ENCODE assay signal across 28 cellular contexts in genomic region chr17:27318633-27319032, GRCh38. TPM values are rescaled to one million over a fixed set of nuclear protein-coding genes. Genes with fewer than 3 reads are reported as not detected.
DNase-seq lines count a peak whose midpoint lies in the region; ATAC-seq and TF ChIP-seq lines count a peak whose summit lies in the region.
"Had no signal": no experiment of that assay in that cellular context is flagged by ENCODE, and none has a peak within 500 bp of the region (broad histone marks: within the 10 kb centered on the region; RNA-seq: fewer than 3 reads in every experiment).

No MANE protein-coding gene starts in this region.

- POLR2A ChIA-PET in CD4-positive, alpha-beta T cell (lab: Charles Lee), result interaction anchor here (0.9 to 2.9 kb wide), 2 partner anchors 9 to 24 kb away, joined by 3 to 8 read pairs; partner anchors contain the start of gene WSB1
- POLR2A ChIA-PET in naive thymus-derived CD4-positive, alpha-beta T cell (lab: Charles Lee), result no interaction called here

- ATAC-seq in CD4-positive, alpha-beta T cell (ENCODE audit: poor library complexity), result no peak
- peak; percentile 10 for ATAC-seq in activated T-helper 17 cell treated with anti-CD3 and anti-CD28 coated beads, Interleukin-2, amount 50 U/mL, for 72 hours (replicated peaks)
- no peak for ATAC-seq in naive thymus-derived CD4-positive, alpha-beta T cell
- ATAC-seq in HG02678 (IDR thresholded peaks at IDR 0.05; ENCODE audit: unreplicated experiment), result no peak
- ATAC-seq: activated CD4-positive, CD25-positive, alpha-beta regulatory T cell treated with anti-CD3 and anti-CD28 coated beads, Interleukin-2, amount 50 U/mL, for 24 hours; K562; left lung; right lobe of liver; Right ventricle myocardium inferior; SK-N-SH treated with all-trans-retinoic acid at 6 μM for 48 hours; T-helper 17 cell had no signal

- H3K27ac Mint-ChIP-seq in CD4-positive, alpha-beta T cell, result peak overlapping the region; percentile 29
- H3K27ac Mint-ChIP-seq in activated T-helper 17 cell treated with anti-CD3 and anti-CD28 coated beads, Interleukin-2, amount 50 U/mL, for 72 hours, result peak overlapping the region; percentile 24
- peak overlapping the region in 4 of 6 donors; percentile 39 to 69 (median 50) for H3K27ac Mint-ChIP-seq in immature natural killer cell
- H3K27ac Mint-ChIP-seq in naive thymus-derived CD4-positive, alpha-beta T cell, result peak overlapping the region in 3 of 9 donors; percentile 6 to 32 (median 28)
- H3K27ac Mint-ChIP-seq: activated naive CD4-positive, alpha-beta T cell treated with anti-CD3 and anti-CD28 coated beads, Interleukin-2, amount 50 U/mL, for 24 hours; activated T-helper 2 cell treated with anti-CD3 and anti-CD28 coated beads, Interferon-gamma antibody, Interleukin-2, Interleukin-4, amounts not matched to agents 10 μg/mL and 5 μg/mL and 100 μg/mL, durations not matched to agents 14 hours and 24 hours and 36 hours; CD4-positive, alpha-beta memory T cell; progenitor cell of endocrine pancreas; T-helper 17 cell had no signal

- no peak overlapping the region for H3K9ac ChIP-seq in stomach smooth muscle (ENCODE audit: low read length in 2 of 2)

- peaks cover 56% of the 10 kb centered on the region for H3K36me3 Mint-ChIP-seq in CD4-positive, alpha-beta T cell (ENCODE audit: low read depth)
- peaks cover 58% of the 10 kb centered on the region for H3K36me3 Mint-ChIP-seq in activated T-helper 17 cell treated with anti-CD3 and anti-CD28 coated beads, Interleukin-2, amount 50 U/mL, for 72 hours (ENCODE audit: low read depth)
- peaks cover 10 to 25% (median 12%) of the 10 kb centered on the region in 3 donors for H3K36me3 Mint-ChIP-seq in immature natural killer cell
- H3K36me3 Mint-ChIP-seq in naive thymus-derived CD4-positive, alpha-beta T cell, result peaks cover 10 to 37% (median 21%) of the 10 kb centered on the region in 5 donors

- H3K27ac ChIP-seq in CD4-positive, alpha-beta T cell (ENCODE audit: low read depth, low read length), result no peak overlapping the region
- H3K27ac ChIP-seq in stomach smooth muscle (ENCODE audit: low read length), result peak overlapping the region; percentile 61
- no peak overlapping the region for H3K27ac ChIP-seq in naive thymus-derived CD4-positive, alpha-beta T cell (ENCODE audit: low read depth, low read length)
- H3K27ac ChIP-seq: right lobe of liver had no signal

- peaks cover 5 to 19% of the 10 kb centered on the region in 2 donors for H3K36me3 ChIP-seq in stomach smooth muscle (ENCODE audit: control insufficient read depth in 2 of 2, insufficient read depth in 2 of 2, low read length in 2 of 2)
- H3K36me3 ChIP-seq in naive thymus-derived CD4-positive, alpha-beta T cell (ENCODE audit: control insufficient read depth in 2 of 3, insufficient read depth in 3 of 3, low read length in 3 of 3), result peaks cover 0 to 33% (median 3%) of the 10 kb centered on the region in 3 experiments

- no peak for TF ChIP-seq CTCF in CD4-positive, alpha-beta T cell (IDR thresholded peaks at IDR 0.05)

- H3K9me3 Mint-ChIP-seq in CD4-positive, alpha-beta T cell, result no peaks in the 10 kb centered on the region
- no peaks in the 10 kb centered on the region for H3K9me3 Mint-ChIP-seq in activated T-helper 17 cell treated with anti-CD3 and anti-CD28 coated beads, Interleukin-2, amount 50 U/mL, for 72 hours
- H3K9me3 Mint-ChIP-seq in immature natural killer cell, result no peaks in the 10 kb centered on the region
- H3K9me3 Mint-ChIP-seq in naive thymus-derived CD4-positive, alpha-beta T cell, result no peaks in the 10 kb centered on the region
- H3K9me3 Mint-ChIP-seq: activated naive CD4-positive, alpha-beta T cell treated with anti-CD3 and anti-CD28 coated beads, Interleukin-2, amount 50 U/mL, for 24 hours; activated T-helper 2 cell treated with anti-CD3 and anti-CD28 coated beads, Interferon-gamma antibody, Interleukin-2, Interleukin-4, amounts not matched to agents 10 μg/mL and 5 μg/mL and 100 μg/mL, durations not matched to agents 14 hours and 24 hours and 36 hours; CD4-positive, alpha-beta memory T cell had no signal

- intact Hi-C loops in CD4-positive, alpha-beta T cell (cut with DNase I, micrococcal nuclease), result no loop called here
- intact Hi-C loops in naive thymus-derived CD4-positive, alpha-beta T cell (cut with micrococcal nuclease), result no loop called here

- H3K4me1 ChIP-seq in stomach smooth muscle (ENCODE audit: control insufficient read depth, insufficient read depth, low read length), result peaks cover 40% of the 10 kb centered on the region
- no peaks in the 10 kb centered on the region for H3K4me1 ChIP-seq in naive thymus-derived CD4-positive, alpha-beta T cell (ENCODE audit: control insufficient read depth in 2 of 2, insufficient read depth in 2 of 2, low read length in 2 of 2)

- CTCF ChIA-PET in CD4-positive, alpha-beta T cell (lab: Charles Lee), result no interaction called here
- CTCF ChIA-PET in naive thymus-derived CD4-positive, alpha-beta T cell (lab: Charles Lee), result no interaction called here

- no peak overlapping the region for H3K4me3 ChIP-seq in stomach smooth muscle (ENCODE audit: low read length in 2 of 2)
- no peak overlapping the region for H3K4me3 ChIP-seq in naive thymus-derived CD4-positive, alpha-beta T cell (ENCODE audit: low read length)
- H3K4me3 ChIP-seq: K562, left lung, right lobe of liver had no signal

- no peaks in the 10 kb centered on the region for H3K27me3 Mint-ChIP-seq in CD4-positive, alpha-beta T cell
- H3K27me3 Mint-ChIP-seq in activated T-helper 17 cell treated with anti-CD3 and anti-CD28 coated beads, Interleukin-2, amount 50 U/mL, for 72 hours, result no peaks in the 10 kb centered on the region
- no peaks in the 10 kb centered on the region for H3K27me3 Mint-ChIP-seq in immature natural killer cell (ENCODE audit: low read depth in 3 of 3)
- H3K27me3 Mint-ChIP-seq in naive thymus-derived CD4-positive, alpha-beta T cell, result no peaks in the 10 kb centered on the region
- H3K27me3 Mint-ChIP-seq: activated naive CD4-positive, alpha-beta T cell treated with anti-CD3 and anti-CD28 coated beads, Interleukin-2, amount 50 U/mL, for 24 hours; CD4-positive, alpha-beta memory T cell; progenitor cell of endocrine pancreas; T-helper 17 cell had no signal

- H3K4me3 Mint-ChIP-seq in CD4-positive, alpha-beta T cell, result no peak overlapping the region
- H3K4me3 Mint-ChIP-seq in activated T-helper 17 cell treated with anti-CD3 and anti-CD28 coated beads, Interleukin-2, amount 50 U/mL, for 72 hours, result no peak overlapping the region
- no peak overlapping the region for H3K4me3 Mint-ChIP-seq in immature natural killer cell
- no peak overlapping the region for H3K4me3 Mint-ChIP-seq in naive thymus-derived CD4-positive, alpha-beta T cell
- H3K4me3 Mint-ChIP-seq: activated naive CD4-positive, alpha-beta T cell treated with anti-CD3 and anti-CD28 coated beads, Interleukin-2, amount 50 U/mL, for 24 hours; CD4-positive, alpha-beta memory T cell; T-helper 17 cell had no signal

- H3K27me3 ChIP-seq in CD4-positive, alpha-beta T cell (ENCODE audit: control insufficient read depth, insufficient read depth, low read length), result no peaks in the 10 kb centered on the region
- H3K27me3 ChIP-seq in stomach smooth muscle (ENCODE audit: control insufficient read depth in 1 of 2, insufficient read depth in 2 of 2, low read length in 2 of 2), result no peaks in the 10 kb centered on the region
- H3K27me3 ChIP-seq in naive thymus-derived CD4-positive, alpha-beta T cell (ENCODE audit: control insufficient read depth in 2 of 2, insufficient read depth in 2 of 2, low read length in 2 of 2), result no peaks in the 10 kb centered on the region
- H3K27me3 ChIP-seq: left lung, right lobe of liver had no signal

- DNase-seq in CD4-positive, alpha-beta T cell, result no peak
- DNase-seq in immature natural killer cell (no peak), NCI-H774 (lab: John Stamatoyannopoulos, UW) (no peak), HuH-7.5 (ENCODE audit: low spot score) (no peak)
- DNase-seq in naive thymus-derived CD4-positive, alpha-beta T cell, result no peak
- DNase-seq: activated CD4-positive, alpha-beta T cell treated with anti-CD3 and anti-CD28 coated beads, Interleukin-2, amount 50 U/mL, for 4 hours; AML-193; amniotic stem cell; CD4-positive, alpha-beta memory T cell; left lung; NCI-H1092; NCI-H1694 treated with DMSO at 0.1 percent for 48 hours; NCI-H510A; NK-92 treated with Interleukin-12 subunit alpha and Interleukin-12 subunit beta, amount 100 ng/mL, for 24 hours; nucleus accumbens; right lobe of liver; stimulated activated CD4-positive, alpha-beta T cell treated with anti-CD3 and anti-CD28 coated beads, Interleukin-4, amount 100 ng/mL, for 1 hour; T-helper 17 cell had no signal

- H3K9me3 ChIP-seq in CD4-positive, alpha-beta T cell (ENCODE audit: control insufficient read depth, low read length), result no peaks in the 10 kb centered on the region
- H3K9me3 ChIP-seq in stomach smooth muscle (ENCODE audit: control insufficient read depth in 2 of 2, low read length in 2 of 2), result no peaks in the 10 kb centered on the region
- H3K9me3 ChIP-seq in naive thymus-derived CD4-positive, alpha-beta T cell (ENCODE audit: control insufficient read depth in 2 of 3, low read length in 3 of 3), result no peaks in the 10 kb centered on the region
- H3K9me3 ChIP-seq: left lung, right lobe of liver had no signal

- H3K4me1 Mint-ChIP-seq in CD4-positive, alpha-beta T cell (ENCODE audit: low read depth), result no peaks in the 10 kb centered on the region
- H3K4me1 Mint-ChIP-seq in activated T-helper 17 cell treated with anti-CD3 and anti-CD28 coated beads, Interleukin-2, amount 50 U/mL, for 72 hours, result peaks cover 5% of the 10 kb centered on the region
- H3K4me1 Mint-ChIP-seq in immature natural killer cell, result peaks cover 0 to 2% of the 10 kb centered on the region in 2 donors
- H3K4me1 Mint-ChIP-seq in naive thymus-derived CD4-positive, alpha-beta T cell, result peaks cover 0 to 6% (median 0%) of the 10 kb centered on the region in 7 donors
- H3K4me1 Mint-ChIP-seq: activated naive CD4-positive, alpha-beta T cell treated with anti-CD3 and anti-CD28 coated beads, Interleukin-2, amount 50 U/mL, for 24 hours had no signal

RNA-seq across cellular contexts. Expression of gene WSB1, which starts 24.7 kb away (rescaled TPM):
- total RNA-seq in CD4-positive, alpha-beta T cell, result 100 to 1,000 TPM in 1 of 2 experiments, 10 to 100 TPM in 1; 99.4 to 104 TPM
- 100 to 1,000 TPM; 118 to 403 TPM for total RNA-seq in activated T-helper 17 cell treated with anti-CD3 and anti-CD28 coated beads, Interleukin-2, amount 50 U/mL, for 72 hours
- polyA plus RNA-seq in immature natural killer cell, result 100 to 1,000 TPM; 163 to 253 (median 232) TPM
- total RNA-seq in naive thymus-derived CD4-positive, alpha-beta T cell, result 100 to 1,000 TPM; 110 to 185 (median 134) TPM
- polyA plus RNA-seq in naive thymus-derived CD4-positive, alpha-beta T cell, result 100 to 1,000 TPM; 170 to 204 TPM
